ENCODE assay signal across 8 cellular contexts in genomic region chr6:157221817-157222175, GRCh38.
DNase-seq lines count a peak whose midpoint lies in the region; ATAC-seq, FAIRE-seq and TF ChIP-seq lines count a peak whose summit lies in the region.

No MANE protein-coding gene starts in this region.

- peak overlapping the region; percentile 70 for H3K4me3 ChIP-seq in CD8-positive, alpha-beta memory T cell (ENCODE audit: low read length)
- H3K4me3 ChIP-seq in IMR-90 (ENCODE audit: insufficient read depth, low read depth, low read length) (no peak overlapping the region), GM12878 (no peak overlapping the region), MM.1S (ENCODE audit: low read length) (no peak overlapping the region)

- peak overlapping the region; percentile 44; the same call in 1 of the 2 replicates for H4K5ac ChIP-seq in IMR-90 (ENCODE audit: low read depth, low read length)

- no peaks in the 10 kb centered on the region for H3F3A ChIP-seq in MM.1S (ENCODE audit: insufficient read depth, low read length)

- intact Hi-C loops in IMR-90 (cut with micrococcal nuclease) (no loop called here), GM12878 (cut with micrococcal nuclease; ENCODE audit: unreplicated experiment) (no loop called here)

- peak overlapping the region; percentile 66 to 97; a peak in 3 of 4 replicates for H4K8ac ChIP-seq in IMR-90 (ENCODE audit: low read depth in 2 of 2, low read length in 2 of 2)

- POLR2A ChIA-PET in CD8-positive, alpha-beta memory T cell (lab: Charles Lee) = no interaction called here
- POLR2A ChIA-PET in IMR-90 (lab: Charles Lee; ENCODE audit: unreplicated experiment) = no interaction called here
- POLR2A ChIA-PET in GM12878 (lab: Charles Lee) = no interaction called here

- no peak for FAIRE-seq in GM12878 (lab: Jason Lieb, UNC)

- no peaks in the 10 kb centered on the region for H3K9me2 ChIP-seq in MM.1S (replicated peaks; ENCODE audit: insufficient read depth, low read length)

- no peak overlapping the region for H3K27ac ChIP-seq in CD8-positive, alpha-beta memory T cell (ENCODE audit: low read depth, low read length)
- H3K27ac ChIP-seq in IMR-90 (ENCODE audit: insufficient read depth, low read length) (no peak overlapping the region), GM12878 (ENCODE audit: control insufficient read depth, insufficient read depth) (no peak overlapping the region), MM.1S (ENCODE audit: low read length) (no peak overlapping the region)

- DNase-seq in CD8-positive, alpha-beta memory T cell = no peak
- DNase-seq in IMR-90 (no peak), GM12878 (ENCODE audit: low read depth, low spot score) (no peak), MM.1S (no peak), NCI-H69 (lab: John Stamatoyannopoulos, UW) (no peak)
- DNase-seq in NK-92 treated with Interleukin-12 subunit alpha and Interleukin-12 subunit beta, amount 100 ng/mL, for 24 hours (lab: John Stamatoyannopoulos, UW) = no peak

- peak overlapping the region in 4 of 8 donors; percentile 19 to 67 (median 31) for H3K27ac Mint-ChIP-seq in CD8-positive, alpha-beta memory T cell
- H3K27ac Mint-ChIP-seq in nephron = no peak overlapping the region

- H3K23ac ChIP-seq in IMR-90 (ENCODE audit: low read depth, low read length) = peak overlapping the region; percentile 87; the same call in 1 of the 2 replicates

- ATAC-seq in IMR-90 (ENCODE audit: low read depth) (no peak), GM12878 (peak; percentile 3; the same call in 2 of the 3 replicates), HG03521 (IDR thresholded peaks at IDR 0.05; ENCODE audit: unreplicated experiment) (no peak)

- in situ Hi-C loops in IMR-90 (cut with MboI; ENCODE audit: low sequenced_read_pairs) (no loop called here), GM12878 (cut with MboI) (no loop called here)

- H3K79me1 ChIP-seq in IMR-90 (ENCODE audit: low read depth in 1 of 2, low read length in 2 of 2) = peaks cover 0 to 8% of the 10 kb centered on the region in 2 experiments; a peak in 1 of 4 replicates

- H3K4me1 Mint-ChIP-seq in CD8-positive, alpha-beta memory T cell = peaks cover 28 to 38% (median 38%) of the 10 kb centered on the region in 3 donors
- peaks cover 20% of the 10 kb centered on the region for H3K4me1 Mint-ChIP-seq in nephron

- no peak overlapping the region for H2BK15ac ChIP-seq in IMR-90 (ENCODE audit: low read depth, low read length)

- no peak for TF ChIP-seq POLR2A in IMR-90 (IDR thresholded peaks at IDR 0.05; ENCODE audit: low read depth, low read length)
- no peak for TF ChIP-seq POLR2A in GM12878 (IDR thresholded peaks at IDR 0.05; ENCODE audit: low read depth, low read length)

- TF ChIP-seq CTCF in IMR-90 (conservative IDR thresholded peaks at IDR 0.05; ENCODE audit: low read depth, low read length) (no peak), GM12878 (IDR thresholded peaks at IDR 0.05 in 2 of 3, conservative IDR thresholded peaks at IDR 0.05 in 1 of 3; ENCODE audit: control insufficient read depth in 2 of 3, extremely low read depth in 1 of 3, insufficient read depth in 1 of 3, low read depth in 3 of 3, low read length in 3 of 3) (no peak), nephron (IDR thresholded peaks at IDR 0.05; ENCODE audit: unreplicated experiment in 3 of 3) (no peak), MM.1S (IDR thresholded peaks at IDR 0.05; ENCODE audit: low read length) (no peak)

- peak overlapping the region; percentile 95 for H2AK5ac ChIP-seq in IMR-90 (ENCODE audit: low read depth, low read length)

- H3K9ac ChIP-seq in IMR-90 (ENCODE audit: low read depth, low read length) (no peak overlapping the region), GM12878 (ENCODE audit: control insufficient read depth, insufficient read depth, low read length) (no peak overlapping the region), MM.1S (ENCODE audit: low read length) (no peak overlapping the region)

- no peaks in the 10 kb centered on the region for H3K9me3 Mint-ChIP-seq in CD8-positive, alpha-beta memory T cell
- no peaks in the 10 kb centered on the region for H3K9me3 Mint-ChIP-seq in nephron

- peaks cover 0 to 1% of the 10 kb centered on the region in 2 donors for H3K27me3 Mint-ChIP-seq in CD8-positive, alpha-beta memory T cell
- peaks cover 22% of the 10 kb centered on the region for H3K27me3 Mint-ChIP-seq in nephron (ENCODE audit: low read depth)

- no peaks in the 10 kb centered on the region for H3K36me3 Mint-ChIP-seq in CD8-positive, alpha-beta memory T cell
- no peaks in the 10 kb centered on the region for H3K36me3 Mint-ChIP-seq in nephron (ENCODE audit: low read depth)

- TF ChIP-seq RAD21 in IMR-90 (IDR thresholded peaks at IDR 0.05; ENCODE audit: low read length) (no peak), GM12878 (IDR thresholded peaks at IDR 0.05; ENCODE audit: insufficient read depth, low read depth, low read length) (no peak)

- H4K20me1 ChIP-seq in IMR-90 (ENCODE audit: insufficient read depth, low read length) (no peaks in the 10 kb centered on the region), GM12878 (ENCODE audit: control insufficient read depth, insufficient read depth) (no peaks in the 10 kb centered on the region), MM.1S (ENCODE audit: insufficient read depth, low read length) (no peaks in the 10 kb centered on the region)

- no TSS peak for BruUV-seq in IMR-90 (replicated peaks; lab: Mats Ljungman, UMichigan)
- BruUV-seq in GM12878 (replicated peaks; lab: Mats Ljungman, UMichigan) = no TSS peak

- peak overlapping the region; percentile 79 to 92 (median 85) for H3K4me3 Mint-ChIP-seq in CD8-positive, alpha-beta memory T cell
- H3K4me3 Mint-ChIP-seq in nephron = peak overlapping the region; percentile 53 to 80 (median 69)

- peak overlapping the region; percentile 20 for H3K14ac ChIP-seq in IMR-90 (replicated peaks; ENCODE audit: low read depth, low read length)

- H2BK20ac ChIP-seq in IMR-90 (ENCODE audit: low read depth, low read length) = peak overlapping the region; percentile 18; the same call in 1 of the 2 replicates

- peak overlapping the region; percentile 61 for H2AK9ac ChIP-seq in IMR-90 (replicated peaks; ENCODE audit: low read depth, low read length, poor library complexity)

- no peak overlapping the region; the same call in 1 of the 2 replicates for H4K91ac ChIP-seq in IMR-90 (ENCODE audit: insufficient read depth, low read depth, low read length)

- H2AFZ ChIP-seq in IMR-90 (replicated peaks; ENCODE audit: low read length, poor library complexity) (peak overlapping the region; percentile 95), GM12878 (ENCODE audit: control insufficient read depth, low read depth, low read length) (no peak overlapping the region), MM.1S (ENCODE audit: low read length) (no peak overlapping the region)

- no peaks in the 10 kb centered on the region for H3K36me3 ChIP-seq in CD8-positive, alpha-beta memory T cell (ENCODE audit: insufficient read depth, low read length)
- H3K36me3 ChIP-seq in IMR-90 (ENCODE audit: control insufficient read depth, insufficient read depth, low read length) (no peaks in the 10 kb centered on the region), GM12878 (ENCODE audit: control insufficient read depth in 2 of 2, insufficient read depth in 2 of 2, low read length in 1 of 2) (no peaks in the 10 kb centered on the region), MM.1S (replicated peaks; ENCODE audit: insufficient read depth, low read length) (no peaks in the 10 kb centered on the region)

- peaks cover 33% of the 10 kb centered on the region for H3K4me1 ChIP-seq in CD8-positive, alpha-beta memory T cell (ENCODE audit: insufficient read depth, low read length)
- H3K4me1 ChIP-seq in IMR-90 (ENCODE audit: control insufficient read depth, insufficient read depth, low read length) = peaks cover 8% of the 10 kb centered on the region
- H3K4me1 ChIP-seq in GM12878 (ENCODE audit: control insufficient read depth, insufficient read depth, low read length) = peaks cover 10% of the 10 kb centered on the region
- no peaks in the 10 kb centered on the region for H3K4me1 ChIP-seq in MM.1S (ENCODE audit: low read length)

- no peaks in the 10 kb centered on the region for H3K27me3 ChIP-seq in CD8-positive, alpha-beta memory T cell (ENCODE audit: insufficient read depth, low read length, poor library complexity, severe bottlenecking)
- H3K27me3 ChIP-seq in IMR-90 (ENCODE audit: control insufficient read depth, insufficient read depth, low read length) = no peaks in the 10 kb centered on the region
- H3K27me3 ChIP-seq in GM12878 (replicated peaks in 1 of 2; ENCODE audit: control insufficient read depth in 2 of 2, insufficient read depth in 2 of 2, low read length in 1 of 2) = peaks cover 0 to 3% of the 10 kb centered on the region in 2 experiments; a peak in 2 of 4 replicates
- no peaks in the 10 kb centered on the region for H3K27me3 ChIP-seq in MM.1S (replicated peaks; ENCODE audit: insufficient read depth, low read length)

- no peak overlapping the region; the same call in 1 of the 2 replicates for H3K18ac ChIP-seq in IMR-90 (ENCODE audit: low read depth, low read length)

- 98% methylated on average over 6 of the region's 11 CpGs; no CpG with 5 or more reads in 1 of the 2 experiments for WGBS in IMR-90 (ENCODE audit: extremely low coverage in 2 of 2, insufficient read length in 1 of 2), 2 experiments
- 78% methylated on average over 11 of the region's 11 CpGs for WGBS in GM12878 (ENCODE audit: insufficient coverage, insufficient replicate concordance, low lambda C conversion rate, missing lambda C conversion rate)

- CTCF ChIA-PET in CD8-positive, alpha-beta memory T cell (lab: Charles Lee) = no interaction called here
- CTCF ChIA-PET in IMR-90 (lab: Yijun Ruan, JAX) (no interaction called here), GM12878 (lab: Yijun Ruan, JAX) (no interaction called here)

- dilution Hi-C loops in IMR-90 (cut with HindIII; ENCODE audit: low sequenced_read_pairs, unreplicated experiment) = no loop called here

- peak overlapping the region; percentile 84 for H3K4ac ChIP-seq in IMR-90 (ENCODE audit: low read depth, low read length)

- no peaks in the 10 kb centered on the region for H3K79me2 ChIP-seq in GM12878 (ENCODE audit: control insufficient read depth, insufficient read depth, low read length)
- H3K79me2 ChIP-seq in MM.1S (ENCODE audit: low read length) = no peaks in the 10 kb centered on the region

- peaks cover 7% of the 10 kb centered on the region for H3K9me1 ChIP-seq in IMR-90 (ENCODE audit: insufficient read depth, low read length)

- H2BK120ac ChIP-seq in IMR-90 (ENCODE audit: low read depth, low read length) = no peak overlapping the region

- H2BK5ac ChIP-seq in IMR-90 (ENCODE audit: low read depth, low read length, poor library complexity, severe bottlenecking) = no peak overlapping the region

- SMC1A ChIA-PET in GM12878 (lab: Charles Lee; ENCODE audit: uncharacterized antibody, unreplicated experiment) = no interaction called here

- TF ChIP-seq EP300 in GM12878 (IDR thresholded peaks at IDR 0.05; ENCODE audit: borderline replicate concordance in 1 of 2, control insufficient read depth in 1 of 2, low read depth in 2 of 2, low read length in 2 of 2) = no peak

- H3K4me2 ChIP-seq in IMR-90 (ENCODE audit: low read depth, low read length) (no peak overlapping the region), GM12878 (ENCODE audit: control insufficient read depth, insufficient read depth) (no peak overlapping the region), MM.1S (ENCODE audit: low read depth, low read length) (no peak overlapping the region)

- RAD21 ChIA-PET in GM12878 (lab: Charles Lee; ENCODE audit: unreplicated experiment) = interaction anchor here (0.9 kb wide), 1 partner anchor 188 kb away, joined by 3 read pairs; no protein-coding TSS in a partner anchor

- no peak overlapping the region for H3K56ac ChIP-seq in IMR-90 (ENCODE audit: extremely low read depth, insufficient read depth, low read length)

- H3K9me3 ChIP-seq in CD8-positive, alpha-beta memory T cell (ENCODE audit: low read length) = no peaks in the 10 kb centered on the region
- H3K9me3 ChIP-seq in IMR-90 (ENCODE audit: control insufficient read depth, insufficient read depth, low read length) (no peaks in the 10 kb centered on the region), GM12878 (replicated peaks; ENCODE audit: control insufficient read depth, insufficient read depth, low read length) (no peaks in the 10 kb centered on the region), MM.1S (replicated peaks; ENCODE audit: insufficient read depth, low read length) (no peaks in the 10 kb centered on the region)
